8 cellular contexts compared by ENCODE assay signal in genomic region chr12:53231859-53232640, GRCh38. TPM values are rescaled to one million over a fixed set of nuclear protein-coding genes. Genes with fewer than 3 reads are reported as not detected.
A peak's percentile ranks its signal among the peaks of the same experiment; 100 is the strongest.
DNase-seq lines count a peak whose midpoint lies in the region; ATAC-seq and TF ChIP-seq lines count a peak whose summit lies in the region.

TSS of gene RARG (minus strand) at chr12:53232209. CDS start at chr12:53227545, 4,664 bp downstream.

- DNase-seq in NCI-H146 (lab: John Stamatoyannopoulos, UW) = peak; percentile 43
- DNase-seq in NCI-H146 treated with DMSO at 0.1 percent for 48 hours (lab: John Stamatoyannopoulos, UW; ENCODE audit: unreplicated experiment) = no peak
- peak; percentile 56 to 76 (median 59) for DNase-seq in Peyer's patch
- peak; percentile 59 for DNase-seq in activated gamma-delta T cell treated with anti-CD3 and anti-CD28 coated beads, Interleukin-2, amount 50 U/mL, for 16 hours (ENCODE audit: low read depth)
- DNase-seq in foreskin fibroblast = peak in 1 of 2 donors; percentile 84
- no peak for DNase-seq in neuronal stem cell (ENCODE audit: low spot score)
- DNase-seq in upper lobe of right lung = peak; percentile 86

- H3K4ac ChIP-seq in neuronal stem cell (ENCODE audit: low read length) = no peak within 1 kb of the TSS

- H3K9me3 ChIP-seq in Peyer's patch (no peaks in the 10 kb centered on the region), neuronal stem cell (replicated peaks in 1 of 2; ENCODE audit: control insufficient read depth in 2 of 2, insufficient read depth in 1 of 2, low read depth in 1 of 2, low read length in 2 of 2) (no peaks in the 10 kb centered on the region), upper lobe of right lung (no peaks in the 10 kb centered on the region)

- H2BK12ac ChIP-seq in neuronal stem cell (ENCODE audit: low read length) = peak within 1 kb of the TSS; percentile 85

- ATAC-seq in upper lobe of right lung (peak; percentile 72), GM18519 (IDR thresholded peaks at IDR 0.05; ENCODE audit: low FRiP score, unreplicated experiment) (no peak)

- no CpG with 5 or more reads among the region's 51 CpGs for WGBS in neuronal stem cell (ENCODE audit: extremely low coverage in 2 of 2, insufficient read length in 2 of 2, insufficient replicate concordance in 1 of 2), 2 donors

- peak within 1 kb of the TSS; percentile 10 for H2AK5ac ChIP-seq in neuronal stem cell (ENCODE audit: low read depth, low read length)

- peak within 1 kb of the TSS; percentile 62 for H2AFZ ChIP-seq in neuronal stem cell (ENCODE audit: low read length)

- H4K91ac ChIP-seq in neuronal stem cell (ENCODE audit: low read depth, low read length, poor library complexity) = no peak within 1 kb of the TSS

- H3K18ac ChIP-seq in neuronal stem cell (ENCODE audit: low read length) = peak within 1 kb of the TSS; percentile 81

- H3K23ac ChIP-seq in neuronal stem cell (ENCODE audit: low read depth, low read length, poor library complexity) = no peak within 1 kb of the TSS

- H3K79me1 ChIP-seq in neuronal stem cell (ENCODE audit: low read depth, low read length) = no peaks in the 10 kb centered on the region

- no peak for TF ChIP-seq POLR2A in Peyer's patch (IDR thresholded peaks at IDR 0.05)

- peak within 1 kb of the TSS; percentile 76 for H3K14ac ChIP-seq in neuronal stem cell (ENCODE audit: low read length)

- H2BK15ac ChIP-seq in neuronal stem cell (ENCODE audit: low read length) = no peak within 1 kb of the TSS

- no peaks in the 10 kb centered on the region for H3K27me3 ChIP-seq in Peyer's patch
- peaks cover 0 to 90% (median 7%) of the 10 kb centered on the region in 3 experiments for H3K27me3 ChIP-seq in neuronal stem cell (ENCODE audit: control insufficient read depth in 3 of 3, insufficient read depth in 3 of 3, low read depth in 1 of 3, low read length in 3 of 3)
- no peaks in the 10 kb centered on the region for H3K27me3 ChIP-seq in upper lobe of right lung

- H3K36me3 ChIP-seq in Peyer's patch (no peaks in the 10 kb centered on the region), neuronal stem cell (replicated peaks in 1 of 2; ENCODE audit: control insufficient read depth in 2 of 2, insufficient read depth in 2 of 2, low read length in 2 of 2) (no peaks in the 10 kb centered on the region), upper lobe of right lung (no peaks in the 10 kb centered on the region)

- intact Hi-C loops in upper lobe of right lung (cut with DNase I) = no loop called here

- H3K27ac ChIP-seq in Peyer's patch = peak within 1 kb of the TSS; percentile 69 to 78 (median 73)
- H3K27ac ChIP-seq in neuronal stem cell (replicated peaks; ENCODE audit: low read length) = no peak within 1 kb of the TSS
- peak within 1 kb of the TSS; percentile 83 for H3K27ac ChIP-seq in upper lobe of right lung

- TF ChIP-seq CTCF in Peyer's patch (IDR thresholded peaks at IDR 0.05) (no peak), foreskin fibroblast (IDR thresholded peaks at IDR 0.05; ENCODE audit: low read depth, low read length) (no peak), upper lobe of right lung (IDR thresholded peaks at IDR 0.05) (no peak)

- peak within 1 kb of the TSS; percentile 65 for H3K4me2 ChIP-seq in neuronal stem cell (ENCODE audit: insufficient read depth, low read length, poor library complexity, severe bottlenecking)

- H3K4me3 ChIP-seq in Peyer's patch (peak within 1 kb of the TSS; percentile 52 to 74 (median 62)), foreskin fibroblast (ENCODE audit: low read depth in 1 of 2, low read length in 2 of 2) (peak within 1 kb of the TSS; percentile 82 to 94), neuronal stem cell (ENCODE audit: low read length in 2 of 2) (peak within 1 kb of the TSS in 1 of 2 donors; percentile 68), upper lobe of right lung (peak within 1 kb of the TSS; percentile 76)

- H2BK5ac ChIP-seq in neuronal stem cell (ENCODE audit: low read length) = no peak within 1 kb of the TSS

- no peak within 1 kb of the TSS for H2BK120ac ChIP-seq in neuronal stem cell (ENCODE audit: low read depth, low read length)

- H3K9ac ChIP-seq in neuronal stem cell (ENCODE audit: low read depth, low read length, poor library complexity) = peak within 1 kb of the TSS; percentile 73

- peaks cover 0 to 36% (median 6%) of the 10 kb centered on the region in 4 donors for H3K4me1 ChIP-seq in Peyer's patch
- peaks cover 31 to 35% of the 10 kb centered on the region in 2 donors for H3K4me1 ChIP-seq in neuronal stem cell (ENCODE audit: control insufficient read depth in 2 of 2, insufficient read depth in 1 of 2, low read depth in 1 of 2, low read length in 2 of 2)
- H3K4me1 ChIP-seq in upper lobe of right lung = peaks cover 23% of the 10 kb centered on the region

- no peak within 1 kb of the TSS for H4K8ac ChIP-seq in neuronal stem cell (ENCODE audit: low read depth, low read length)

RNA-seq across cellular contexts. Expression of gene RARG, which starts in this region (rescaled TPM):
- 10 to 100 TPM in 1 of 4 donors, 1 to 10 TPM in 3; 1.9 to 10.7 (median 5.7) TPM for total RNA-seq in Peyer's patch
- polyA plus RNA-seq in neuronal stem cell (2013, experiment 1 of 2) = 11.1 TPM
- polyA plus RNA-seq in neuronal stem cell (2013, experiment 2 of 2) = 10.9 TPM
- 23.8 TPM for total RNA-seq in upper lobe of right lung

Comparison
In these comparisons a context has a peak if more than half of its experiments do, and no peak if none do; other contexts are left out.
1. DNase-seq: peak in NCI-H146 (single experiment), Peyer's patch (3 of 3), activated gamma-delta T cell treated with anti-CD3 and anti-CD28 coated beads, Interleukin-2, amount 50 U/mL, for 16 hours (single experiment) and upper lobe of right lung (single experiment); none in NCI-H146 treated with DMSO at 0.1 percent for 48 hours (single experiment) and neuronal stem cell (single experiment).